In the genomic region with DNA sequence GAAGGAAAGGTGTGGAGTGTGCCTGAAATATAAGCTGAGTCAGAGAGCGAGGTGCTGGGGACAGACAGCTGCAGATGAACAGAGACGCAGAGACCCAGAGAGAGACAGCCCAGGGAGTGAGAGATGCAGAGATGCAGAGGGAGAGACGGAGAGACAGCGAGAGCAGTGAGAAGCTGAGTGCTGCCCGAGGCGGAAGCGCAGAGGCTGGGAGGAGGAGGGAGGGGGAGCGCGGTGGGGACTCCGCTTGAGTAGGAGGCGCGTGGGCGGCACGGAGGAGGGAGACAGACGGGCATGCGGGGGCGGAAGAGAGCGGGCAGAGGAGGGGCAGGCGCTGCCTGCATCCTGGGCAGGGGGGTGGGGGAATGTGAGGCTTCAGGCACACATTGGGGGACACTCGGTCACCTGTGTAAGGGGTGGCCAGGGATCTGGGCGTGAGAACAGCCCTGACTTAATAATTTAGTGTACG, we compare ENCODE assay signal across 1 cellular context.
A peak's percentile ranks its signal among the peaks of the same experiment; 100 is the strongest.
TF ChIP-seq lines count a peak whose summit lies in the region.

No MANE protein-coding gene starts in this region.

TF ChIP-seq in HepG2, 621 proteins besides CTCF, POLR2A, EP300 and RAD21:
- TF ChIP-seq PRPF4 (IDR thresholded peaks at IDR 0.05; ENCODE audit: low read depth, low read length, poor library complexity, severe bottlenecking) (no peak), MED1 (CRISPR knock-in tag; IDR thresholded peaks at IDR 0.05) (no peak), SAP130 (CRISPR knock-in tag; IDR thresholded peaks at IDR 0.05; ENCODE audit: low read depth) (0 out of 2 replicates have a peak, but pooled peaks have one; percentile 14), ATM (IDR thresholded peaks at IDR 0.05; ENCODE audit: borderline replicate concordance) (no peak), FOXO1 (CRISPR knock-in tag; IDR thresholded peaks at IDR 0.05) (no peak), ZNF816 (CRISPR knock-in tag; IDR thresholded peaks at IDR 0.05; ENCODE audit: borderline replicate concordance) (no peak), ZNF30 (CRISPR knock-in tag; IDR thresholded peaks at IDR 0.05) (no peak), NR3C1 (CRISPR knock-in tag; IDR thresholded peaks at IDR 0.05) (no peak), GABPB1 (CRISPR knock-in tag; IDR thresholded peaks at IDR 0.05) (peak; percentile 53), MYNN (CRISPR knock-in tag; IDR thresholded peaks at IDR 0.05; ENCODE audit: low read depth) (no peak), GABPA (IDR thresholded peaks at IDR 0.05; ENCODE audit: low read depth, low read length) (no peak), GABPA (CRISPR knock-in tag; IDR thresholded peaks at IDR 0.05; ENCODE audit: low read depth) (0 out of 2 replicates have a peak, but pooled peaks have one; percentile 13), HHEX (CRISPR knock-in tag; IDR thresholded peaks at IDR 0.05) (no peak), HOXA7 (CRISPR knock-in tag; IDR thresholded peaks at IDR 0.05) (no peak), SRSF4 (IDR thresholded peaks at IDR 0.05; ENCODE audit: low read depth, low read length, poor library complexity, severe bottlenecking) (no peak), SSRP1 (CRISPR knock-in tag; IDR thresholded peaks at IDR 0.05) (no peak), ELF3 (CRISPR knock-in tag; IDR thresholded peaks at IDR 0.05) (peak; percentile 31; the same call in 1 of the 2 replicates), ZNF263 (CRISPR knock-in tag; IDR thresholded peaks at IDR 0.05) (peak; percentile 75; the same call in 1 of the 2 replicates), NFKB2 (CRISPR knock-in tag; IDR thresholded peaks at IDR 0.05; ENCODE audit: borderline replicate concordance) (no peak), ZNF101 (CRISPR knock-in tag; IDR thresholded peaks at IDR 0.05; ENCODE audit: borderline replicate concordance, low read depth) (no peak)
- TF ChIP-seq, protein P1, sequence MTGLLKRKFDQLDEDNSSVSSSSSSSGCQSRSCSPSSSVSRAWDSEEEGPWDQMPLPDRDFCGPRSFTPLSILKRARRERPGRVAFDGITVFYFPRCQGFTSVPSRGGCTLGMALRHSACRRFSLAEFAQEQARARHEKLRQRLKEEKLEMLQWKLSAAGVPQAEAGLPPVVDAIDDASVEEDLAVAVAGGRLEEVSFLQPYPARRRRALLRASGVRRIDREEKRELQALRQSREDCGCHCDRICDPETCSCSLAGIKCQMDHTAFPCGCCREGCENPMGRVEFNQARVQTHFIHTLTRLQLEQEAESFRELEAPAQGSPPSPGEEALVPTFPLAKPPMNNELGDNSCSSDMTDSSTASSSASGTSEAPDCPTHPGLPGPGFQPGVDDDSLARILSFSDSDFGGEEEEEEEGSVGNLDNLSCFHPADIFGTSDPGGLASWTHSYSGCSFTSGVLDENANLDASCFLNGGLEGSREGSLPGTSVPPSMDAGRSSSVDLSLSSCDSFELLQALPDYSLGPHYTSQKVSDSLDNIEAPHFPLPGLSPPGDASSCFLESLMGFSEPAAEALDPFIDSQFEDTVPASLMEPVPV (CRISPR knock-in tag; IDR thresholded peaks at IDR 0.05), result no peak
- TF ChIP-seq, protein P2, sequence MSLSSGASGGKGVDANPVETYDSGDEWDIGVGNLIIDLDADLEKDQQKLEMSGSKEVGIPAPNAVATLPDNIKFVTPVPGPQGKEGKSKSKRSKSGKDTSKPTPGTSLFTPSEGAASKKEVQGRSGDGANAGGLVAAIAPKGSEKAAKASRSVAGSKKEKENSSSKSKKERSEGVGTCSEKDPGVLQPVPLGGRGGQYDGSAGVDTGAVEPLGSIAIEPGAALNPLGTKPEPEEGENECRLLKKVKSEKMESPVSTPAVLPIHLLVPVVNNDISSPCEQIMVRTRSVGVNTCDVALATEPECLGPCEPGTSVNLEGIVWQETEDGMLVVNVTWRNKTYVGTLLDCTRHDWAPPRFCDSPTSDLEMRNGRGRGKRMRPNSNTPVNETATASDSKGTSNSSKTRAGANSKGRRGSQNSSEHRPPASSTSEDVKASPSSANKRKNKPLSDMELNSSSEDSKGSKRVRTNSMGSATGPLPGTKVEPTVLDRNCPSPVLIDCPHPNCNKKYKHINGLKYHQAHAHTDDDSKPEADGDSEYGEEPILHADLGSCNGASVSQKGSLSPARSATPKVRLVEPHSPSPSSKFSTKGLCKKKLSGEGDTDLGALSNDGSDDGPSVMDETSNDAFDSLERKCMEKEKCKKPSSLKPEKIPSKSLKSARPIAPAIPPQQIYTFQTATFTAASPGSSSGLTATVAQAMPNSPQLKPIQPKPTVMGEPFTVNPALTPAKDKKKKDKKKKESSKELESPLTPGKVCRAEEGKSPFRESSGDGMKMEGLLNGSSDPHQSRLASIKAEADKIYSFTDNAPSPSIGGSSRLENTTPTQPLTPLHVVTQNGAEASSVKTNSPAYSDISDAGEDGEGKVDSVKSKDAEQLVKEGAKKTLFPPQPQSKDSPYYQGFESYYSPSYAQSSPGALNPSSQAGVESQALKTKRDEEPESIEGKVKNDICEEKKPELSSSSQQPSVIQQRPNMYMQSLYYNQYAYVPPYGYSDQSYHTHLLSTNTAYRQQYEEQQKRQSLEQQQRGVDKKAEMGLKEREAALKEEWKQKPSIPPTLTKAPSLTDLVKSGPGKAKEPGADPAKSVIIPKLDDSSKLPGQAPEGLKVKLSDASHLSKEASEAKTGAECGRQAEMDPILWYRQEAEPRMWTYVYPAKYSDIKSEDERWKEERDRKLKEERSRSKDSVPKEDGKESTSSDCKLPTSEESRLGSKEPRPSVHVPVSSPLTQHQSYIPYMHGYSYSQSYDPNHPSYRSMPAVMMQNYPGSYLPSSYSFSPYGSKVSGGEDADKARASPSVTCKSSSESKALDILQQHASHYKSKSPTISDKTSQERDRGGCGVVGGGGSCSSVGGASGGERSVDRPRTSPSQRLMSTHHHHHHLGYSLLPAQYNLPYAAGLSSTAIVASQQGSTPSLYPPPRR (CRISPR knock-in tag; IDR thresholded peaks at IDR 0.05; ENCODE audit: borderline replicate concordance), result no peak
- TF ChIP-seq, protein P3, sequence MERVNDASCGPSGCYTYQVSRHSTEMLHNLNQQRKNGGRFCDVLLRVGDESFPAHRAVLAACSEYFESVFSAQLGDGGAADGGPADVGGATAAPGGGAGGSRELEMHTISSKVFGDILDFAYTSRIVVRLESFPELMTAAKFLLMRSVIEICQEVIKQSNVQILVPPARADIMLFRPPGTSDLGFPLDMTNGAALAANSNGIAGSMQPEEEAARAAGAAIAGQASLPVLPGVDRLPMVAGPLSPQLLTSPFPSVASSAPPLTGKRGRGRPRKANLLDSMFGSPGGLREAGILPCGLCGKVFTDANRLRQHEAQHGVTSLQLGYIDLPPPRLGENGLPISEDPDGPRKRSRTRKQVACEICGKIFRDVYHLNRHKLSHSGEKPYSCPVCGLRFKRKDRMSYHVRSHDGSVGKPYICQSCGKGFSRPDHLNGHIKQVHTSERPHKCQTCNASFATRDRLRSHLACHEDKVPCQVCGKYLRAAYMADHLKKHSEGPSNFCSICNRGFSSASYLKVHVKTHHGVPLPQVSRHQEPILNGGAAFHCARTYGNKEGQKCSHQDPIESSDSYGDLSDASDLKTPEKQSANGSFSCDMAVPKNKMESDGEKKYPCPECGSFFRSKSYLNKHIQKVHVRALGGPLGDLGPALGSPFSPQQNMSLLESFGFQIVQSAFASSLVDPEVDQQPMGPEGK (CRISPR knock-in tag; IDR thresholded peaks at IDR 0.05), result 0 out of 2 replicates have a peak, but pooled peaks have one; percentile 14
- TF ChIP-seq, protein P4, sequence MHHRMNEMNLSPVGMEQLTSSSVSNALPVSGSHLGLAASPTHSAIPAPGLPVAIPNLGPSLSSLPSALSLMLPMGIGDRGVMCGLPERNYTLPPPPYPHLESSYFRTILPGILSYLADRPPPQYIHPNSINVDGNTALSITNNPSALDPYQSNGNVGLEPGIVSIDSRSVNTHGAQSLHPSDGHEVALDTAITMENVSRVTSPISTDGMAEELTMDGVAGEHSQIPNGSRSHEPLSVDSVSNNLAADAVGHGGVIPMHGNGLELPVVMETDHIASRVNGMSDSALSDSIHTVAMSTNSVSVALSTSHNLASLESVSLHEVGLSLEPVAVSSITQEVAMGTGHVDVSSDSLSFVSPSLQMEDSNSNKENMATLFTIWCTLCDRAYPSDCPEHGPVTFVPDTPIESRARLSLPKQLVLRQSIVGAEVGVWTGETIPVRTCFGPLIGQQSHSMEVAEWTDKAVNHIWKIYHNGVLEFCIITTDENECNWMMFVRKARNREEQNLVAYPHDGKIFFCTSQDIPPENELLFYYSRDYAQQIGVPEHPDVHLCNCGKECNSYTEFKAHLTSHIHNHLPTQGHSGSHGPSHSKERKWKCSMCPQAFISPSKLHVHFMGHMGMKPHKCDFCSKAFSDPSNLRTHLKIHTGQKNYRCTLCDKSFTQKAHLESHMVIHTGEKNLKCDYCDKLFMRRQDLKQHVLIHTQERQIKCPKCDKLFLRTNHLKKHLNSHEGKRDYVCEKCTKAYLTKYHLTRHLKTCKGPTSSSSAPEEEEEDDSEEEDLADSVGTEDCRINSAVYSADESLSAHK (CRISPR knock-in tag; IDR thresholded peaks at IDR 0.05; ENCODE audit: borderline replicate concordance), result no peak
- TF ChIP-seq, protein P5, sequence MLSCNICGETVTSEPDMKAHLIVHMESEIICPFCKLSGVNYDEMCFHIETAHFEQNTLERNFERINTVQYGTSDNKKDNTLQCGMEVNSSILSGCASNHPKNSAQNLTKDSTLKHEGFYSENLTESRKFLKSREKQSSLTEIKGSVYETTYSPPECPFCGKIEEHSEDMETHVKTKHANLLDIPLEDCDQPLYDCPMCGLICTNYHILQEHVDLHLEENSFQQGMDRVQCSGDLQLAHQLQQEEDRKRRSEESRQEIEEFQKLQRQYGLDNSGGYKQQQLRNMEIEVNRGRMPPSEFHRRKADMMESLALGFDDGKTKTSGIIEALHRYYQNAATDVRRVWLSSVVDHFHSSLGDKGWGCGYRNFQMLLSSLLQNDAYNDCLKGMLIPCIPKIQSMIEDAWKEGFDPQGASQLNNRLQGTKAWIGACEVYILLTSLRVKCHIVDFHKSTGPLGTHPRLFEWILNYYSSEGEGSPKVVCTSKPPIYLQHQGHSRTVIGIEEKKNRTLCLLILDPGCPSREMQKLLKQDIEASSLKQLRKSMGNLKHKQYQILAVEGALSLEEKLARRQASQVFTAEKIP (CRISPR knock-in tag; IDR thresholded peaks at IDR 0.05; ENCODE audit: borderline replicate concordance), result no peak
- TF ChIP-seq, protein P6, sequence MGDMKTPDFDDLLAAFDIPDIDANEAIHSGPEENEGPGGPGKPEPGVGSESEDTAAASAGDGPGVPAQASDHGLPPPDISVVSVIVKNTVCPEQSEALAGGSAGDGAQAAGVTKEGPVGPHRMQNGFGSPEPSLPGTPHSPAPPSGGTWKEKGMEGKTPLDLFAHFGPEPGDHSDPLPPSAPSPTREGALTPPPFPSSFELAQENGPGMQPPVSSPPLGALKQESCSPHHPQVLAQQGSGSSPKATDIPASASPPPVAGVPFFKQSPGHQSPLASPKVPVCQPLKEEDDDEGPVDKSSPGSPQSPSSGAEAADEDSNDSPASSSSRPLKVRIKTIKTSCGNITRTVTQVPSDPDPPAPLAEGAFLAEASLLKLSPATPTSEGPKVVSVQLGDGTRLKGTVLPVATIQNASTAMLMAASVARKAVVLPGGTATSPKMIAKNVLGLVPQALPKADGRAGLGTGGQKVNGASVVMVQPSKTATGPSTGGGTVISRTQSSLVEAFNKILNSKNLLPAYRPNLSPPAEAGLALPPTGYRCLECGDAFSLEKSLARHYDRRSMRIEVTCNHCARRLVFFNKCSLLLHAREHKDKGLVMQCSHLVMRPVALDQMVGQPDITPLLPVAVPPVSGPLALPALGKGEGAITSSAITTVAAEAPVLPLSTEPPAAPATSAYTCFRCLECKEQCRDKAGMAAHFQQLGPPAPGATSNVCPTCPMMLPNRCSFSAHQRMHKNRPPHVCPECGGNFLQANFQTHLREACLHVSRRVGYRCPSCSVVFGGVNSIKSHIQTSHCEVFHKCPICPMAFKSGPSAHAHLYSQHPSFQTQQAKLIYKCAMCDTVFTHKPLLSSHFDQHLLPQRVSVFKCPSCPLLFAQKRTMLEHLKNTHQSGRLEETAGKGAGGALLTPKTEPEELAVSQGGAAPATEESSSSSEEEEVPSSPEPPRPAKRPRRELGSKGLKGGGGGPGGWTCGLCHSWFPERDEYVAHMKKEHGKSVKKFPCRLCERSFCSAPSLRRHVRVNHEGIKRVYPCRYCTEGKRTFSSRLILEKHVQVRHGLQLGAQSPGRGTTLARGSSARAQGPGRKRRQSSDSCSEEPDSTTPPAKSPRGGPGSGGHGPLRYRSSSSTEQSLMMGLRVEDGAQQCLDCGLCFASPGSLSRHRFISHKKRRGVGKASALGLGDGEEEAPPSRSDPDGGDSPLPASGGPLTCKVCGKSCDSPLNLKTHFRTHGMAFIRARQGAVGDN (CRISPR knock-in tag; IDR thresholded peaks at IDR 0.05), result peak; percentile 34
- TF ChIP-seq, protein P7, sequence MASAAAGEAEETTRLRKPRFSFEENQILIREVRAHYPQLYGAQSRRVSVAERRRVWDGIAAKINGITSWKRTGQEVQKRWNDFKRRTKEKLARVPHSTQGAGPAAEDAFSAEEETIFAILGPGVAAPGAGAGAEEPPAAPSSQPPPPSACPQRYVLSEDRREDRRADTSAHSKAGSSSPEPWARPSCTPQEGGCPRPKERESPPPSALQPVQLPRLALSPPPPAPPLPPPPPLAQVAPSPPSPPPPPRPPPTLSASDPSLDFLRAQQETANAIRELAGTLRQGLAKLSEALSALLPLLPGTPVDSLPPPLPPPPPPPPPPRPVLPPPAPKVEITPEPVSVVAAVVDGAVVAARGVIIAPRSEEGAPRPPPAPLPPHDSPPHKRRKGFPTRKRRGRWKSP (CRISPR knock-in tag; IDR thresholded peaks at IDR 0.05), result no peak
